In the genomic region with DNA sequence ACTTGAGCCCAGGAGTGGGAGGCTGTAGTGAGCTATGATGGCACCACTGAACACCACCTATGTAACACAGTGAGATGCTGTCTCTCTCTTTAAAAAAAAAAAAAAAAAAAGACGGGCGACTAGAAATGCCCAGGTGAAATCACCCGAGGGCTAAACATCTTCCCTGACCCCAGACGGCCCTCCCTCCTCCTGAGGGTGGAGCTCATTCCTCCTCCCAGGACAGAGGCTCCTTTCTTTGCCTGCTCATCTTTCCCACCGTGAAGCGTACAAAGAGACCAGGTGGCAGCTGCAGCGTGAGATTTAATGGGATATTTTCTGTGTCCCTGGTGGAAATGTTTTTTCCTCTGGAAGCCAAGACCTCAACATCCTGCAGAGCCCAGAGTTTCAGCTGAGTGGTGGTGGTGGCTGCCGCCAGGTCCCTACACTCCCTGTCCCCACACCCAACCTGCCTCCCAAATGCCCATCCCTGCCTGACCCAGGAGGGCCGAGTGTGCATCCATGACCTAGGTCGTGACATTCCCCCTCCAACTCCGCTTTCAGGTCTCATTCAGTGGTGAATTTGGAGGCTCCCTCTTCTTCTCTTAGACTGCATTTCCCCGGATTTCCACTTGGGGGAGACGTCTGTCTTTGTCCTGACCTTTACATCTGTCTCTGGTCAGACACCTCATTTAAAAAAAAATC, we compare ENCODE assay signal across 8 cellular contexts. TPM values are rescaled to one million over a fixed set of nuclear protein-coding genes. Genes with fewer than 3 reads are reported as not detected.
DNase-seq lines count a peak whose midpoint lies in the region; ATAC-seq and FAIRE-seq lines count a peak whose summit lies in the region.

No MANE protein-coding gene starts in this region.

- no peaks in the 10 kb centered on the region for H3K36me3 Mint-ChIP-seq in T-helper 2 cell treated with Interferon-gamma antibody and Interleukin-4, amounts not matched to agents 5 μg/mL and 100 μg/mL, for 36 hours (ENCODE audit: low read depth)
- no peaks in the 10 kb centered on the region for H3K36me3 Mint-ChIP-seq in memory B cell

- DNase-seq in GM04504 (ENCODE audit: low read depth) (peak; percentile 26), MV-4-11 (lab: John Stamatoyannopoulos, UW) (peak; percentile 55), ecto neural progenitor cell (ENCODE audit: low spot score) (peak; percentile 68), memory B cell (ENCODE audit: low spot score in 2 of 2) (peak in 1 of 2 donors; percentile 36), ureter (ENCODE audit: low spot score) (peak; percentile 57)
- DNase-seq in T-helper 2 cell treated with Interferon-gamma antibody and Interleukin-4, amounts not matched to agents 5 μg/mL and 100 μg/mL, for 36 hours (ENCODE audit: low spot score), result peak; percentile 21

- no peaks in the 10 kb centered on the region for H3K9me3 Mint-ChIP-seq in T-helper 2 cell treated with Interferon-gamma antibody and Interleukin-4, amounts not matched to agents 5 μg/mL and 100 μg/mL, for 36 hours
- H3K9me3 Mint-ChIP-seq in memory B cell, result peaks cover 1% of the 10 kb centered on the region

- H3K27ac Mint-ChIP-seq in T-helper 2 cell treated with Interferon-gamma antibody and Interleukin-4, amounts not matched to agents 5 μg/mL and 100 μg/mL, for 36 hours, result no peak overlapping the region
- no peak overlapping the region for H3K27ac Mint-ChIP-seq in memory B cell

- peaks cover 3% of the 10 kb centered on the region for H3K27me3 Mint-ChIP-seq in T-helper 2 cell treated with Interferon-gamma antibody and Interleukin-4, amounts not matched to agents 5 μg/mL and 100 μg/mL, for 36 hours (ENCODE audit: low read depth)
- peaks cover 10% of the 10 kb centered on the region for H3K27me3 Mint-ChIP-seq in memory B cell

- peak; percentile 54 for FAIRE-seq in A204.1 (lab: Jason Lieb, UNC)

- H3K4me3 Mint-ChIP-seq in T-helper 2 cell treated with Interferon-gamma antibody and Interleukin-4, amounts not matched to agents 5 μg/mL and 100 μg/mL, for 36 hours, result no peak overlapping the region
- H3K4me3 Mint-ChIP-seq in memory B cell, result no peak overlapping the region

- peak; percentile 47 for ATAC-seq in memory B cell (ENCODE audit: low read depth)
- no peak for ATAC-seq in HG03571 (IDR thresholded peaks at IDR 0.05; ENCODE audit: unreplicated experiment)

- no peaks in the 10 kb centered on the region for H3K4me1 Mint-ChIP-seq in T-helper 2 cell treated with Interferon-gamma antibody and Interleukin-4, amounts not matched to agents 5 μg/mL and 100 μg/mL, for 36 hours (ENCODE audit: low read depth)
- H3K4me1 Mint-ChIP-seq in memory B cell, result peaks cover 2% of the 10 kb centered on the region

RNA-seq across cellular contexts. Expression of a gene that starts 14.4 kb away (rescaled TPM):
- 23.2 TPM for total RNA-seq in ureter
